In the genomic region with DNA sequence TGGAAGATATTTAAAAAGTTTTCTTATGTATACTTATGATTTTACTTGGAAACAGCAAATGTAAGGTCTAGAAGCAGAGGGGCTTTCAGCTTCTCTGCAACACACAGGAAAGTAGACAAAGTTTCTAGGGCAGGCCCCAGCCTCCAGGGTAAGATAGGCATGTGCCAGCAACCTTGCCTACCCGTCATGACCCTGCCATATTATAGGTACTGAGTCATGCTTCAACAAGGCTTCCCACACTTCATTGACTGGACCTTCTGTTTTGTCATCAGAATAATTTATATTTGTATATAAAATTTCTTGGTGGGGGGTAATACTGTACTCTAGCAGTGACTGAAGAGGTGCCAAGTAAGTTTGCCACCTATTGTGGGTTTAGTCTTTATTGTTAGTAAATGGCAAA, we compare ENCODE assay signal across 13 cellular contexts.
DNase-seq lines count a peak whose midpoint lies in the region; ATAC-seq and TF ChIP-seq lines count a peak whose summit lies in the region.
"Had no signal": no experiment of that assay in that cellular context is flagged by ENCODE, and none has a peak within 500 bp of the region (broad histone marks: within the 10 kb centered on the region; RNA-seq: fewer than 3 reads in every experiment).

No MANE protein-coding gene starts in this region.

- intact Hi-C loops in CD8-positive, alpha-beta T cell (cut with DNase I, micrococcal nuclease) = no loop called here
- intact Hi-C loops in activated B cell treated with CpG ODN at 0.5 μM for 24 hours (cut with micrococcal nuclease) = loop anchor here (2.0 to 5.0 kb wide), 2 partner anchors 15 to 46 kb away; no protein-coding TSS in a partner anchor

- peaks cover 73% of the 10 kb centered on the region for H3K4me1 ChIP-seq in CD8-positive, alpha-beta T cell (ENCODE audit: insufficient read depth, low read length)

- H3K4me1 Mint-ChIP-seq in CD8-positive, alpha-beta T cell (ENCODE audit: low read depth) = peaks cover 88% of the 10 kb centered on the region
- peaks cover 87% of the 10 kb centered on the region for H3K4me1 Mint-ChIP-seq in activated B cell treated with CpG ODN at 0.5 μM for 24 hours
- peaks cover 55% of the 10 kb centered on the region for H3K4me1 Mint-ChIP-seq in memory B cell

- no peaks in the 10 kb centered on the region for H3K36me3 Mint-ChIP-seq in CD8-positive, alpha-beta T cell
- H3K36me3 Mint-ChIP-seq in activated B cell treated with CpG ODN at 0.5 μM for 24 hours (ENCODE audit: low read depth) (no peaks in the 10 kb centered on the region), memory B cell (no peaks in the 10 kb centered on the region)

- no peak for DNase-seq in CD8-positive, alpha-beta T cell
- DNase-seq in HCEC 1CT (peak; percentile 38), activated B cell treated with CpG ODN at 0.5 μM for 24 hours (no peak), memory B cell (ENCODE audit: low spot score in 2 of 2) (no peak), KG1 (lab: John Stamatoyannopoulos, UW) (no peak), SIG-M5 treated with dmso at 0.1 percent for 504 hours (lab: John Stamatoyannopoulos, UW; ENCODE audit: unreplicated experiment) (no peak), cerebellar cortex (ENCODE audit: low spot score) (no peak)
- no peak for DNase-seq in stimulated activated CD4-positive, alpha-beta T cell treated with anti-CD3 and anti-CD28 coated beads, Interleukin-4, amount 100 ng/mL, for 4 hours
- DNase-seq: activated CD4-positive, CD25-positive, alpha-beta regulatory T cell treated with anti-CD3 and anti-CD28 coated beads, Interleukin-2, amount 50 U/mL, for 72 hours; DMS53; NCI-H2029; Peyer's patch; sigmoid colon had no signal

- no peaks in the 10 kb centered on the region for H3K9me3 Mint-ChIP-seq in CD8-positive, alpha-beta T cell
- H3K9me3 Mint-ChIP-seq in activated B cell treated with CpG ODN at 0.5 μM for 24 hours (no peaks in the 10 kb centered on the region), memory B cell (no peaks in the 10 kb centered on the region)

- H3K27me3 ChIP-seq in CD8-positive, alpha-beta T cell (ENCODE audit: insufficient read depth, low read length) = no peaks in the 10 kb centered on the region
- H3K27me3 ChIP-seq: Peyer's patch, sigmoid colon had no signal

- no peaks in the 10 kb centered on the region for H3K9me3 ChIP-seq in CD8-positive, alpha-beta T cell (ENCODE audit: low read length)
- H3K9me3 ChIP-seq: Peyer's patch, sigmoid colon had no signal

- POLR2A ChIA-PET in CD8-positive, alpha-beta T cell (lab: Charles Lee) = no interaction called here
- POLR2A ChIA-PET in activated B cell treated with CpG ODN at 0.5 μM for 24 hours (lab: Charles Lee) = interaction anchor here (0.5 kb wide), 1 partner anchor 105 kb away, joined by 5 read pairs; no protein-coding TSS in a partner anchor

- H3K4me3 Mint-ChIP-seq in CD8-positive, alpha-beta T cell = peak overlapping the region; percentile 64
- H3K4me3 Mint-ChIP-seq in activated B cell treated with CpG ODN at 0.5 μM for 24 hours (no peak overlapping the region), memory B cell (no peak overlapping the region)

- no peak overlapping the region for H3K27ac ChIP-seq in CD8-positive, alpha-beta T cell (ENCODE audit: low read depth, low read length)
- H3K27ac ChIP-seq: sigmoid colon had no signal

- H3K27me3 Mint-ChIP-seq in CD8-positive, alpha-beta T cell (ENCODE audit: low read depth) = no peaks in the 10 kb centered on the region
- H3K27me3 Mint-ChIP-seq in activated B cell treated with CpG ODN at 0.5 μM for 24 hours (no peaks in the 10 kb centered on the region), memory B cell (no peaks in the 10 kb centered on the region)

- H3K36me3 ChIP-seq in CD8-positive, alpha-beta T cell (ENCODE audit: insufficient read depth, low read length) = no peaks in the 10 kb centered on the region
- H3K36me3 ChIP-seq: Peyer's patch, sigmoid colon had no signal

- H3K27ac Mint-ChIP-seq in CD8-positive, alpha-beta T cell = peak overlapping the region; percentile 81
- peak overlapping the region; percentile 43 for H3K27ac Mint-ChIP-seq in activated B cell treated with CpG ODN at 0.5 μM for 24 hours
- H3K27ac Mint-ChIP-seq in memory B cell = peak overlapping the region; percentile 74

- ATAC-seq in CD8-positive, alpha-beta T cell = peak; percentile 30
- no peak for ATAC-seq in activated B cell treated with CpG ODN at 0.5 μM for 24 hours (ENCODE audit: low read depth)
- no peak for ATAC-seq in memory B cell (ENCODE audit: low read depth)

- CTCF ChIA-PET in CD8-positive, alpha-beta T cell (lab: Charles Lee) = interaction anchor here (0.6 kb wide), 1 partner anchor 27 kb away, joined by 3 read pairs; no protein-coding TSS in a partner anchor
- CTCF ChIA-PET in activated B cell treated with CpG ODN at 0.5 μM for 24 hours (lab: Charles Lee) = no interaction called here

- TF ChIP-seq CTCF in CD8-positive, alpha-beta T cell (IDR thresholded peaks at IDR 0.05) = no peak
- no peak for TF ChIP-seq CTCF in activated B cell treated with CpG ODN at 0.5 μM for 24 hours (IDR thresholded peaks at IDR 0.05)

- no peak overlapping the region for H3K4me3 ChIP-seq in CD8-positive, alpha-beta T cell (ENCODE audit: low read depth, low read length)
- H3K4me3 ChIP-seq: Peyer's patch, sigmoid colon had no signal
